8 cellular contexts compared by ENCODE assay signal in the genomic region with DNA sequence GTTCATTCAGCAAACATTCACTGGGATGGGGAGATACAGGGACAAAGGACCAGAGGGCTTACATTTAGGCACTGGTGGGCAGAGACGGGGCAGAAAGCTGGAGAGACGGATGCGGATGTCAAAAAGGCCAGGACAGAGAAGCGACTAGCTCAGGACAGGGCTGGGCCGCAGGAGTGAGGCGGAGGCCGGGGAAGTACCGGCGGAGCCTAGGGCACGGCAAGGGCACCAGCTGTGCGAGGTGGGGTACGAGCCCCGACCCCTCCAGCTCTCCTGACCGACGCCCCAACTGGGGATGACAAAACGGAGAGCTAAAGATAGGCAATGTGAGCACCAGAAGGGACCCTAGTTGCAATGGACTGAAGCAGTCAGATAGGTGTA. TPM values are rescaled to one million over a fixed set of nuclear protein-coding genes. Genes with fewer than 3 reads are reported as not detected.
DNase-seq lines count a peak whose midpoint lies in the region; ATAC-seq, FAIRE-seq and TF ChIP-seq lines count a peak whose summit lies in the region.

No MANE protein-coding gene starts in this region.

- no peaks in the 10 kb centered on the region for H3K36me3 Mint-ChIP-seq in progenitor cell of endocrine pancreas (ENCODE audit: insufficient read depth)

- no peaks in the 10 kb centered on the region for H3K9me3 ChIP-seq in SJSA1 (replicated peaks)
- H3K9me3 ChIP-seq in endothelial cell of umbilical vein (replicated peaks; ENCODE audit: control insufficient read depth, insufficient read depth, low read length) = no peaks in the 10 kb centered on the region

- H3K36me3 ChIP-seq in SJSA1 (no peaks in the 10 kb centered on the region), endothelial cell of umbilical vein (ENCODE audit: control insufficient read depth in 2 of 2, extremely low read depth in 1 of 2, insufficient read depth in 2 of 2, low read length in 2 of 2) (no peaks in the 10 kb centered on the region)

- no peak overlapping the region for H3K4me3 Mint-ChIP-seq in progenitor cell of endocrine pancreas (ENCODE audit: low read depth)

- no peak for ATAC-seq in GM21423 (IDR thresholded peaks at IDR 0.05; ENCODE audit: unreplicated experiment)

- BruUV-seq in endothelial cell of umbilical vein (replicated peaks; lab: Mats Ljungman, UMichigan) = no TSS peak

- peaks cover 14% of the 10 kb centered on the region for H3K4me1 ChIP-seq in SJSA1 (replicated peaks)
- peaks cover 6% of the 10 kb centered on the region for H3K4me1 ChIP-seq in endothelial cell of umbilical vein (ENCODE audit: control insufficient read depth, extremely low read depth, insufficient read depth, low read length)

- POLR2A ChIA-PET in endothelial cell of umbilical vein (lab: Charles Lee) = no interaction called here

- TF ChIP-seq CTCF in GM12864 (IDR thresholded peaks at IDR 0.05; ENCODE audit: low read depth, low read length, missing control alignments) (no peak), endothelial cell of umbilical vein (IDR thresholded peaks at IDR 0.05; ENCODE audit: extremely low read depth in 1 of 2, insufficient read depth in 1 of 2, low read depth in 1 of 2, low read length in 2 of 2) (no peak), progenitor cell of endocrine pancreas (IDR thresholded peaks at IDR 0.05; ENCODE audit: unreplicated experiment) (no peak)

- intact Hi-C loops in endothelial cell of umbilical vein (cut with micrococcal nuclease) = loop anchor here (1.0 kb wide), 4 partner anchors 10 to 68 kb away; no protein-coding TSS in a partner anchor

- DNase-seq in GM12864 (ENCODE audit: low read depth) (no peak), SJSA1 (ENCODE audit: low read depth in 1 of 2, low spot score in 2 of 2) (no peak), endothelial cell of umbilical vein (ENCODE audit: low read depth, low spot score) (no peak), progenitor cell of endocrine pancreas (ENCODE audit: low spot score, unreplicated experiment) (no peak), NCI-H1092 (lab: John Stamatoyannopoulos, UW) (no peak), NCI-H2081 (lab: John Stamatoyannopoulos, UW) (no peak), NCI-H748 treated with DMSO at 0.1 percent for 48 hours (lab: John Stamatoyannopoulos, UW) (no peak)

- no peaks in the 10 kb centered on the region for H4K20me1 ChIP-seq in endothelial cell of umbilical vein (replicated peaks; ENCODE audit: control insufficient read depth, extremely low read depth, insufficient read depth, low read length)

- H2AFZ ChIP-seq in endothelial cell of umbilical vein (ENCODE audit: low read depth, low read length) = peak overlapping the region; percentile 84

- H3K9me3 Mint-ChIP-seq in progenitor cell of endocrine pancreas (ENCODE audit: low read depth) = no peaks in the 10 kb centered on the region

- H3K4me1 Mint-ChIP-seq in progenitor cell of endocrine pancreas (ENCODE audit: low read depth) = peaks cover 7% of the 10 kb centered on the region

- no peaks in the 10 kb centered on the region for H3K9me1 ChIP-seq in endothelial cell of umbilical vein (replicated peaks; ENCODE audit: control insufficient read depth, extremely low read depth, insufficient read depth, low read length)

- H3K79me2 ChIP-seq in endothelial cell of umbilical vein (ENCODE audit: control insufficient read depth, insufficient read depth, low read length) = no peaks in the 10 kb centered on the region

- H3K27ac ChIP-seq in SJSA1 (no peak overlapping the region), endothelial cell of umbilical vein (ENCODE audit: insufficient read depth, low read depth, low read length) (no peak overlapping the region)

- dilution Hi-C loops in endothelial cell of umbilical vein (cut with MboI; ENCODE audit: extremely low pct_ligation_motif_present, low sequenced_read_pairs) = no loop called here

- H3K4me2 ChIP-seq in endothelial cell of umbilical vein (ENCODE audit: insufficient read depth, low read length) = peak overlapping the region; percentile 39

- FAIRE-seq in endothelial cell of umbilical vein (lab: Jason Lieb, UNC) = no peak

- H3K27me3 ChIP-seq in SJSA1 (replicated peaks) = no peaks in the 10 kb centered on the region
- H3K27me3 ChIP-seq in endothelial cell of umbilical vein (ENCODE audit: control insufficient read depth in 2 of 2, insufficient read depth in 2 of 2, low read length in 2 of 2) = peaks cover 0 to 2% of the 10 kb centered on the region in 2 experiments

- H3K4me3 ChIP-seq in GM12864 (ENCODE audit: low read depth, low read length) (peak overlapping the region; percentile 20), SJSA1 (peak overlapping the region; percentile 39; the same call in 1 of the 2 replicates), endothelial cell of umbilical vein (replicated peaks in 1 of 3; ENCODE audit: insufficient read depth in 1 of 3, low read depth in 1 of 3, low read length in 3 of 3) (no peak overlapping the region)

- CTCF ChIA-PET in endothelial cell of umbilical vein (lab: Charles Lee) = interaction anchor here (0.9 to 2.8 kb wide), 18 partner anchors 10 to 136 kb away, joined by 3 to 57 read pairs (median 7); a partner anchor contains a TSS

- H3K27ac Mint-ChIP-seq in progenitor cell of endocrine pancreas = peak overlapping the region; percentile 79

- H3K9ac ChIP-seq in endothelial cell of umbilical vein (replicated peaks; ENCODE audit: extremely low read depth, insufficient read depth, low read length) = no peak overlapping the region

- no peak for TF ChIP-seq POLR2A in endothelial cell of umbilical vein (IDR thresholded peaks at IDR 0.05; ENCODE audit: low read depth, low read length)

- peaks cover 33% of the 10 kb centered on the region for H3K27me3 Mint-ChIP-seq in progenitor cell of endocrine pancreas

TF ChIP-seq in endothelial cell of umbilical vein, 7 proteins besides CTCF, POLR2A, EP300 and RAD21 (continues in another document):
- TF ChIP-seq GATA2 (IDR thresholded peaks at IDR 0.05; ENCODE audit: insufficient read depth, insufficient read length, low read depth, low read length) (no peak), FOS (IDR thresholded peaks at IDR 0.05; ENCODE audit: borderline replicate concordance, insufficient read depth, low read length) (no peak), EZH2 (IDR thresholded peaks at IDR 0.05; ENCODE audit: borderline replicate concordance, low read depth, low read length, severe bottlenecking) (no peak), MYC (IDR thresholded peaks at IDR 0.05; ENCODE audit: low read depth, low read length) (no peak), JUN (IDR thresholded peaks at IDR 0.05; ENCODE audit: borderline replicate concordance, insufficient read depth, insufficient read length, low read depth) (no peak)
- TF ChIP-seq, protein P1, sequence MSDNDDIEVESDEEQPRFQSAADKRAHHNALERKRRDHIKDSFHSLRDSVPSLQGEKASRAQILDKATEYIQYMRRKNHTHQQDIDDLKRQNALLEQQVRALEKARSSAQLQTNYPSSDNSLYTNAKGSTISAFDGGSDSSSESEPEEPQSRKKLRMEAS (IDR thresholded peaks at IDR 0.05; ENCODE audit: insufficient read depth, insufficient read length) = no peak

RNA-seq across cellular contexts. Expression of a gene that starts 3.9 kb away (rescaled TPM):
- total RNA-seq in SJSA1 (2014; rRNA removed; shearing (Covaris generic)) = 2.4 TPM in 1 of 2 replicates, not detected in the other
- total RNA-seq in endothelial cell of umbilical vein = not detected in 2 replicates
- not detected in 2 replicates for polyA plus RNA-seq in endothelial cell of umbilical vein
- not detected in 2 replicates for polyA plus RNA-seq in endothelial cell of umbilical vein (2011; cell fraction: cytosol; rRNA removed)
- not detected in 2 replicates for polyA plus RNA-seq in endothelial cell of umbilical vein (2011; cell fraction: nucleus; rRNA removed)
- polyA plus RNA-seq in endothelial cell of umbilical vein (2012) = not detected in 2 replicates
- polyA minus RNA-seq in endothelial cell of umbilical vein = not detected in 2 replicates
- not detected for polyA minus RNA-seq in endothelial cell of umbilical vein (2011; cell fraction: cytosol; rRNA and poly(A)+ RNA removed)
- polyA minus RNA-seq in endothelial cell of umbilical vein (2011; cell fraction: nucleus; rRNA and poly(A)+ RNA removed) = not detected in 2 replicates
- not detected in 2 replicates for total RNA-seq in progenitor cell of endocrine pancreas

RNA-seq across cellular contexts. Expression of a gene that starts 11.4 kb away (rescaled TPM):
- total RNA-seq in SJSA1 (2014; rRNA removed; shearing (Covaris generic)) = 69.4 and 70.1 TPM in 2 replicates
- total RNA-seq in endothelial cell of umbilical vein = 58.3 and 60.2 TPM in 2 replicates
- polyA plus RNA-seq in endothelial cell of umbilical vein = 17.7 and 20.1 TPM in 2 replicates
- 16.0 and 16.9 TPM in 2 replicates for polyA plus RNA-seq in endothelial cell of umbilical vein (2011; cell fraction: cytosol; rRNA removed)
- 34.5 and 47.2 TPM in 2 replicates for polyA plus RNA-seq in endothelial cell of umbilical vein (2011; cell fraction: nucleus; rRNA removed)
- polyA plus RNA-seq in endothelial cell of umbilical vein (2012) = 29.3 and 35.0 TPM in 2 replicates
- 19.7 and 28.9 TPM in 2 replicates for polyA minus RNA-seq in endothelial cell of umbilical vein
- polyA minus RNA-seq in endothelial cell of umbilical vein (2011; cell fraction: cytosol; rRNA and poly(A)+ RNA removed) = 23.5 TPM
- polyA minus RNA-seq in endothelial cell of umbilical vein (2011; cell fraction: nucleus; rRNA and poly(A)+ RNA removed) = 7.6 and 14.2 TPM in 2 replicates
- total RNA-seq in progenitor cell of endocrine pancreas = 34.3 and 35.7 TPM in 2 replicates

RNA-seq across cellular contexts. Expression of a gene that starts 31.9 kb away (rescaled TPM):
- total RNA-seq in SJSA1 (2014; rRNA removed; shearing (Covaris generic)) = 0.11 TPM in 1 of 2 replicates, not detected in the other
- total RNA-seq in endothelial cell of umbilical vein (15.6 and 16.1 TPM in 2 replicates), progenitor cell of endocrine pancreas (6.0 and 7.7 TPM in 2 replicates)
- polyA plus RNA-seq in endothelial cell of umbilical vein = 6.8 and 9.6 TPM in 2 replicates
- 3.5 and 5.3 TPM in 2 replicates for polyA plus RNA-seq in endothelial cell of umbilical vein (2011; cell fraction: cytosol; rRNA removed)
- polyA plus RNA-seq in endothelial cell of umbilical vein (2011; cell fraction: nucleus; rRNA removed) = 18.2 and 24.4 TPM in 2 replicates
- polyA plus RNA-seq in endothelial cell of umbilical vein (2012) = 6.7 and 12.8 TPM in 2 replicates
- polyA minus RNA-seq in endothelial cell of umbilical vein = 5.2 and 7.0 TPM in 2 replicates
- polyA minus RNA-seq in endothelial cell of umbilical vein (2011; cell fraction: cytosol; rRNA and poly(A)+ RNA removed) = not detected
- polyA minus RNA-seq in endothelial cell of umbilical vein (2011; cell fraction: nucleus; rRNA and poly(A)+ RNA removed) = 5.3 and 9.3 TPM in 2 replicates

RNA-seq across cellular contexts. Expression of a gene that starts 39.5 kb away (rescaled TPM):
- total RNA-seq in SJSA1 (2014; rRNA removed; shearing (Covaris generic)) = 957 and 2,133 TPM in 2 replicates
- total RNA-seq in endothelial cell of umbilical vein = 0.07 and 0.23 TPM in 2 replicates
- polyA plus RNA-seq in endothelial cell of umbilical vein = 0.02 and 0.07 TPM in 2 replicates
- polyA plus RNA-seq in endothelial cell of umbilical vein (2011; cell fraction: cytosol; rRNA removed) = 0.09 and 0.27 TPM in 2 replicates
- 0.34 and 2.0 TPM in 2 replicates for polyA plus RNA-seq in endothelial cell of umbilical vein (2011; cell fraction: nucleus; rRNA removed)
- 0.35 and 2.1 TPM in 2 replicates for polyA plus RNA-seq in endothelial cell of umbilical vein (2012)
- polyA minus RNA-seq in endothelial cell of umbilical vein = 0.19 and 0.38 TPM in 2 replicates
- polyA minus RNA-seq in endothelial cell of umbilical vein (2011; cell fraction: cytosol; rRNA and poly(A)+ RNA removed) = 18.7 TPM
- polyA minus RNA-seq in endothelial cell of umbilical vein (2011; cell fraction: nucleus; rRNA and poly(A)+ RNA removed) = 0.14 and 1.6 TPM in 2 replicates
- total RNA-seq in progenitor cell of endocrine pancreas = 26.7 and 38.4 TPM in 2 replicates

Comparison
In these comparisons a context has a peak if more than half of its experiments do, and no peak if none do; other contexts are left out.
1. H3K4me3 ChIP-seq: peak in GM12864 (single experiment) and SJSA1 (single experiment); none in endothelial cell of umbilical vein (0 of 3).